In genomic region chr3:119647177-119647576, GRCh38 we compare ENCODE assay signal across 22 cellular contexts. TPM values are rescaled to one million over a fixed set of nuclear protein-coding genes. Genes with fewer than 3 reads are reported as not detected.
A peak's percentile ranks its signal among the peaks of the same experiment; 100 is the strongest.
DNase-seq lines count a peak whose midpoint lies in the region; ATAC-seq, FAIRE-seq and TF ChIP-seq lines count a peak whose summit lies in the region.
"Had no signal": no experiment of that assay in that cellular context is flagged by ENCODE, and none has a peak within 500 bp of the region (broad histone marks: within the 10 kb centered on the region; RNA-seq: fewer than 3 reads in every experiment).

No MANE protein-coding gene starts in this region.

- peak overlapping the region; percentile 10 for H2AFZ ChIP-seq in endothelial cell of umbilical vein (ENCODE audit: low read depth, low read length)
- H2AFZ ChIP-seq in neural progenitor cell (replicated peaks) = peak overlapping the region; percentile 36

- 88 to 90% methylated on average over 1 to 2 of the region's 2 CpGs for WGBS in transverse colon (ENCODE audit: low coverage in 1 of 2), 2 donors

- H3K79me2 ChIP-seq in endothelial cell of umbilical vein (ENCODE audit: control insufficient read depth, insufficient read depth, low read length) (no peaks in the 10 kb centered on the region), neural progenitor cell (ENCODE audit: low read depth) (no peaks in the 10 kb centered on the region)

- no peaks in the 10 kb centered on the region for H3K9me3 ChIP-seq in endothelial cell of umbilical vein (replicated peaks; ENCODE audit: control insufficient read depth, insufficient read depth, low read length)
- no peaks in the 10 kb centered on the region for H3K9me3 ChIP-seq in right atrium auricular region
- H3K9me3 ChIP-seq in neural progenitor cell (ENCODE audit: low read depth) = no peaks in the 10 kb centered on the region
- H3K9me3 ChIP-seq in transverse colon = no peaks in the 10 kb centered on the region

- DNase-seq in endothelial cell of umbilical vein (ENCODE audit: low read depth, low spot score) (peak; percentile 85), right atrium auricular region (ENCODE audit: low spot score) (no peak), neural progenitor cell (ENCODE audit: low spot score) (no peak), transverse colon (no peak), cerebellar cortex (ENCODE audit: low spot score) (no peak)
- DNase-seq: activated CD8-positive, alpha-beta memory T cell treated with anti-CD3 and anti-CD28 coated beads for 24 hours; anterior cingulate cortex; effector CD8-positive, alpha-beta T cell; GOT3; NCI-H2081 treated with DMSO at 0.1 percent for 48 hours; NCI-H69 had no signal

- dilution Hi-C loops in endothelial cell of umbilical vein (cut with MboI; ENCODE audit: extremely low pct_ligation_motif_present, low sequenced_read_pairs) = no loop called here

- no peak overlapping the region for H3K4me3 ChIP-seq in endothelial cell of umbilical vein (replicated peaks in 1 of 3; ENCODE audit: insufficient read depth in 1 of 3, low read depth in 1 of 3, low read length in 3 of 3)
- no peak overlapping the region for H3K4me3 ChIP-seq in right atrium auricular region
- no peak overlapping the region for H3K4me3 ChIP-seq in neural progenitor cell
- no peak overlapping the region for H3K4me3 ChIP-seq in transverse colon

- intact Hi-C loops in endothelial cell of umbilical vein (cut with micrococcal nuclease) = no loop called here
- intact Hi-C loops in transverse colon (cut with DNase I; ENCODE audit: low total_unique reads) = no loop called here

- peak; percentile 47 for FAIRE-seq in endothelial cell of umbilical vein (lab: Jason Lieb, UNC)
- FAIRE-seq: frontal cortex, GM18507 had no signal

- TF ChIP-seq POLR2A in endothelial cell of umbilical vein (IDR thresholded peaks at IDR 0.05; ENCODE audit: low read depth, low read length) (peak; percentile 12), transverse colon (IDR thresholded peaks at IDR 0.05) (no peak)

- ATAC-seq in GM18519 (IDR thresholded peaks at IDR 0.05; ENCODE audit: low FRiP score, unreplicated experiment) (no peak), SK-N-SH treated with all-trans-retinoic acid at 6 μM for 48 hours (no peak), GM19395 (IDR thresholded peaks at IDR 0.05; ENCODE audit: unreplicated experiment) (no peak)
- ATAC-seq: natural killer cell treated with Interleukin-12 subunit alpha and Interleukin-12 subunit beta and Interleukin-15 and Interleukin-18, amount 100 ng/mL, for 72 hours; Panc1; sciatic nerve; stimulated activated memory B cell treated with anti-CD40 and anti-IgM and Interleukin-4, amounts not matched to agents 10 μg/mL and 1 μg/mL and 100 μg/mL, for 72 hours had no signal

- H3K27me3 Mint-ChIP-seq in neural progenitor cell (ENCODE audit: insufficient read depth, low read depth) = peaks cover 3% of the 10 kb centered on the region
- H3K27me3 Mint-ChIP-seq: natural killer cell treated with Interleukin-12 subunit alpha and Interleukin-12 subunit beta and Interleukin-15 and Interleukin-18, amount 100 ng/mL, for 72 hours; stimulated activated memory B cell treated with anti-CD40 and anti-IgM and Interleukin-4, amounts not matched to agents 10 μg/mL and 1 μg/mL and 100 μg/mL, for 72 hours had no signal

- no peaks in the 10 kb centered on the region for H3F3A ChIP-seq in neural progenitor cell (ENCODE audit: low read depth)

- no peaks in the 10 kb centered on the region for H3K36me3 Mint-ChIP-seq in neural progenitor cell
- H3K36me3 Mint-ChIP-seq: natural killer cell treated with Interleukin-12 subunit alpha and Interleukin-12 subunit beta and Interleukin-15 and Interleukin-18, amount 100 ng/mL, for 72 hours had no signal

- peaks cover 10% of the 10 kb centered on the region for H3K4me1 Mint-ChIP-seq in neural progenitor cell

- no peaks in the 10 kb centered on the region for H3K9me3 Mint-ChIP-seq in neural progenitor cell
- H3K9me3 Mint-ChIP-seq: natural killer cell treated with Interleukin-12 subunit alpha and Interleukin-12 subunit beta and Interleukin-15 and Interleukin-18, amount 100 ng/mL, for 72 hours; stimulated activated memory B cell treated with anti-CD40 and anti-IgM and Interleukin-4, amounts not matched to agents 10 μg/mL and 1 μg/mL and 100 μg/mL, for 72 hours had no signal

- CTCF ChIA-PET in endothelial cell of umbilical vein (lab: Charles Lee) = interaction anchor here (2.4 kb wide), 1 partner anchor 16 kb away, joined by 5 read pairs; no protein-coding TSS in a partner anchor

- no peaks in the 10 kb centered on the region for H3K27me3 ChIP-seq in endothelial cell of umbilical vein (ENCODE audit: control insufficient read depth in 2 of 2, insufficient read depth in 2 of 2, low read length in 2 of 2)
- no peaks in the 10 kb centered on the region for H3K27me3 ChIP-seq in right atrium auricular region
- H3K27me3 ChIP-seq in neural progenitor cell = no peaks in the 10 kb centered on the region
- H3K27me3 ChIP-seq in transverse colon = no peaks in the 10 kb centered on the region

- H3K4me3 Mint-ChIP-seq in neural progenitor cell = no peak overlapping the region
- H3K4me3 Mint-ChIP-seq: natural killer cell treated with Interleukin-12 subunit alpha and Interleukin-12 subunit beta and Interleukin-15 and Interleukin-18, amount 100 ng/mL, for 72 hours; stimulated activated memory B cell treated with anti-CD40 and anti-IgM and Interleukin-4, amounts not matched to agents 10 μg/mL and 1 μg/mL and 100 μg/mL, for 72 hours had no signal

- no peak for TF ChIP-seq EP300 in transverse colon (IDR thresholded peaks at IDR 0.05; ENCODE audit: low read depth)

- no peaks in the 10 kb centered on the region for H3K36me3 ChIP-seq in endothelial cell of umbilical vein (ENCODE audit: control insufficient read depth in 2 of 2, extremely low read depth in 1 of 2, insufficient read depth in 2 of 2, low read length in 2 of 2)
- H3K36me3 ChIP-seq in right atrium auricular region = peaks cover 62% of the 10 kb centered on the region
- H3K36me3 ChIP-seq in neural progenitor cell = no peaks in the 10 kb centered on the region
- no peaks in the 10 kb centered on the region for H3K36me3 ChIP-seq in transverse colon

- H4K20me1 ChIP-seq in endothelial cell of umbilical vein (replicated peaks; ENCODE audit: control insufficient read depth, extremely low read depth, insufficient read depth, low read length) (no peaks in the 10 kb centered on the region), neural progenitor cell (ENCODE audit: low read depth) (no peaks in the 10 kb centered on the region)

- no peaks in the 10 kb centered on the region for H3K9me1 ChIP-seq in endothelial cell of umbilical vein (replicated peaks; ENCODE audit: control insufficient read depth, extremely low read depth, insufficient read depth, low read length)

- no peak overlapping the region for H3K27ac Mint-ChIP-seq in neural progenitor cell
- H3K27ac Mint-ChIP-seq: natural killer cell treated with Interleukin-12 subunit alpha and Interleukin-12 subunit beta and Interleukin-15 and Interleukin-18, amount 100 ng/mL, for 72 hours; stimulated activated memory B cell treated with anti-CD40 and anti-IgM and Interleukin-4, amounts not matched to agents 10 μg/mL and 1 μg/mL and 100 μg/mL, for 72 hours had no signal

- H3K4me1 ChIP-seq in endothelial cell of umbilical vein (ENCODE audit: control insufficient read depth, extremely low read depth, insufficient read depth, low read length) (peaks cover 4% of the 10 kb centered on the region), right atrium auricular region (peaks cover 0 to 77% of the 10 kb centered on the region in 2 donors), neural progenitor cell (peaks cover 28% of the 10 kb centered on the region), transverse colon (no peaks in the 10 kb centered on the region)

- H3K4me2 ChIP-seq in endothelial cell of umbilical vein (ENCODE audit: insufficient read depth, low read length) (no peak overlapping the region), neural progenitor cell (peak overlapping the region; percentile 26)

- no TSS peak for BruUV-seq in endothelial cell of umbilical vein (replicated peaks; lab: Mats Ljungman, UMichigan)

- H3K27ac ChIP-seq in endothelial cell of umbilical vein (ENCODE audit: insufficient read depth, low read depth, low read length) (no peak overlapping the region), right atrium auricular region (peak overlapping the region; percentile 81 to 93), neural progenitor cell (no peak overlapping the region), transverse colon (peak overlapping the region; percentile 39 to 66 (median 52))
- H3K27ac ChIP-seq: VCaP had no signal

- POLR2A ChIA-PET in endothelial cell of umbilical vein (lab: Charles Lee) = no interaction called here

- in situ Hi-C loops in transverse colon (cut with MboI; ENCODE audit: low pct_ligation_motif_present in 1 of 4, low pct_unique_long_range_greater_than_20kb in 1 of 4, low sequenced_read_pairs in 3 of 4) = no loop called here

- H3K9ac ChIP-seq in endothelial cell of umbilical vein (replicated peaks; ENCODE audit: extremely low read depth, insufficient read depth, low read length) (no peak overlapping the region), neural progenitor cell (no peak overlapping the region)

- TF ChIP-seq CTCF in endothelial cell of umbilical vein (IDR thresholded peaks at IDR 0.05; ENCODE audit: extremely low read depth in 1 of 2, insufficient read depth in 1 of 2, low read depth in 1 of 2, low read length in 2 of 2) (no peak), right atrium auricular region (IDR thresholded peaks at IDR 0.05) (no peak), neural progenitor cell (IDR thresholded peaks at IDR 0.05) (no peak), transverse colon (IDR thresholded peaks at IDR 0.05) (no peak)

RNA-seq across cellular contexts. Expression of gene POPDC2, which starts 13.2 kb away (rescaled TPM):
- 0.66 TPM in 1 of 2 replicates, not detected in the other for total RNA-seq in endothelial cell of umbilical vein
- polyA plus RNA-seq in endothelial cell of umbilical vein = 0.57 and 1.3 TPM in 2 replicates
- 0.17 and 0.32 TPM in 2 replicates for polyA plus RNA-seq in endothelial cell of umbilical vein (2011; cell fraction: cytosol; rRNA removed)
- 1.7 and 2.5 TPM in 2 replicates for polyA plus RNA-seq in endothelial cell of umbilical vein (2011; cell fraction: nucleus; rRNA removed)
- polyA plus RNA-seq in endothelial cell of umbilical vein (2012) = 0.15 and 0.43 TPM in 2 replicates
- 0.42 and 1.6 TPM in 2 replicates for polyA minus RNA-seq in endothelial cell of umbilical vein
- not detected for polyA minus RNA-seq in endothelial cell of umbilical vein (2011; cell fraction: cytosol; rRNA and poly(A)+ RNA removed)
- polyA minus RNA-seq in endothelial cell of umbilical vein (2011; cell fraction: nucleus; rRNA and poly(A)+ RNA removed) = 0.67 and 3.5 TPM in 2 replicates
- 100 to 1,000 TPM; 679 to 853 TPM for total RNA-seq in right atrium auricular region
- 0.95 and 1.5 TPM in 2 replicates for total RNA-seq in neural progenitor cell (ENCODE audit: low replicate concordance)
- total RNA-seq in transverse colon = 10 to 100 TPM; 15.0 to 17.7 (median 15.6) TPM

RNA-seq across cellular contexts. Expression of gene COX17, which starts 30.0 kb away (rescaled TPM):
- 31.3 and 37.6 TPM in 2 replicates for total RNA-seq in endothelial cell of umbilical vein
- polyA plus RNA-seq in endothelial cell of umbilical vein = 15.3 and 19.8 TPM in 2 replicates
- 29.5 and 31.5 TPM in 2 replicates for polyA plus RNA-seq in endothelial cell of umbilical vein (2011; cell fraction: cytosol; rRNA removed)
- 7.1 and 10.8 TPM in 2 replicates for polyA plus RNA-seq in endothelial cell of umbilical vein (2011; cell fraction: nucleus; rRNA removed)
- 34.2 and 44.9 TPM in 2 replicates for polyA plus RNA-seq in endothelial cell of umbilical vein (2012)
- 9.2 and 9.8 TPM in 2 replicates for polyA minus RNA-seq in endothelial cell of umbilical vein
- polyA minus RNA-seq in endothelial cell of umbilical vein (2011; cell fraction: cytosol; rRNA and poly(A)+ RNA removed) = 19.5 TPM
- 11.0 and 11.2 TPM in 2 replicates for polyA minus RNA-seq in endothelial cell of umbilical vein (2011; cell fraction: nucleus; rRNA and poly(A)+ RNA removed)
- 10 to 100 TPM; 75.8 to 93.9 TPM for total RNA-seq in right atrium auricular region
- 20.9 and 23.6 TPM in 2 replicates for total RNA-seq in neural progenitor cell (ENCODE audit: low replicate concordance)
- total RNA-seq in transverse colon = 10 to 100 TPM in 2 of 4 donors, 1 to 10 TPM in 2; 2.2 to 49.2 (median 24.2) TPM

RNA-seq across cellular contexts. Expression of gene PLA1A, which starts 49.5 kb away (rescaled TPM):
- total RNA-seq in endothelial cell of umbilical vein (not detected in 2 replicates), right atrium auricular region (10 to 100 TPM in 1 of 2 donors, 1 to 10 TPM in 1; 6.7 to 11.6 TPM), neural progenitor cell (ENCODE audit: low replicate concordance) (not detected in 2 replicates), transverse colon (1 to 10 TPM in 2 of 4 donors, under 1 TPM in 1, not detected in 1; 0.95 to 3.2 (median 2.2) TPM)
- 0.07 and 0.14 TPM in 2 replicates for polyA plus RNA-seq in endothelial cell of umbilical vein
- 0.10 and 0.12 TPM in 2 replicates for polyA plus RNA-seq in endothelial cell of umbilical vein (2011; cell fraction: cytosol; rRNA removed)
- not detected in 2 replicates for polyA plus RNA-seq in endothelial cell of umbilical vein (2011; cell fraction: nucleus; rRNA removed)
- 0.66 and 1.2 TPM in 2 replicates for polyA plus RNA-seq in endothelial cell of umbilical vein (2012)
- polyA minus RNA-seq in endothelial cell of umbilical vein = 0.58 TPM in 1 of 2 replicates, not detected in the other
- polyA minus RNA-seq in endothelial cell of umbilical vein (2011; cell fraction: cytosol; rRNA and poly(A)+ RNA removed) = not detected
- polyA minus RNA-seq in endothelial cell of umbilical vein (2011; cell fraction: nucleus; rRNA and poly(A)+ RNA removed) = not detected in 2 replicates
- polyA plus RNA-seq: BJ had no signal

RNA-seq across cellular contexts. Expression of gene CFAP91, which starts 55.6 kb away (rescaled TPM):
- total RNA-seq in endothelial cell of umbilical vein = 0.40 and 0.51 TPM in 2 replicates
- 0.54 and 1.0 TPM in 2 replicates for polyA plus RNA-seq in endothelial cell of umbilical vein
- 0.43 and 0.49 TPM in 2 replicates for polyA plus RNA-seq in endothelial cell of umbilical vein (2011; cell fraction: cytosol; rRNA removed)
- 3.8 and 5.8 TPM in 2 replicates for polyA plus RNA-seq in endothelial cell of umbilical vein (2011; cell fraction: nucleus; rRNA removed)
- not detected in 2 replicates for polyA plus RNA-seq in endothelial cell of umbilical vein (2012)
- polyA minus RNA-seq in endothelial cell of umbilical vein = 1.1 and 2.2 TPM in 2 replicates
- not detected for polyA minus RNA-seq in endothelial cell of umbilical vein (2011; cell fraction: cytosol; rRNA and poly(A)+ RNA removed)
- polyA minus RNA-seq in endothelial cell of umbilical vein (2011; cell fraction: nucleus; rRNA and poly(A)+ RNA removed) = 2.6 and 4.1 TPM in 2 replicates
- 1 to 10 TPM; 1.5 to 3.1 TPM for total RNA-seq in right atrium auricular region
- 11.9 and 19.9 TPM in 2 replicates for total RNA-seq in neural progenitor cell (ENCODE audit: low replicate concordance)
- total RNA-seq in transverse colon = 1 to 10 TPM in 2 of 4 donors, not detected in 2; 1.4 to 5.4 TPM
- total RNA-seq: natural killer cell treated with Interleukin-12 subunit alpha and Interleukin-12 subunit beta and Interleukin-15 and Interleukin-18, amount 100 ng/mL, for 72 hours had no signal

Comparison
In these comparisons a context has a peak if more than half of its experiments do, and no peak if none do; other contexts are left out.
1. H3K27ac ChIP-seq: peak in right atrium auricular region (2 of 2) and transverse colon (4 of 4); none in endothelial cell of umbilical vein (single experiment) and neural progenitor cell (single experiment).
2. RNA of gene POPDC2, which starts 13.2 kb away (total RNA-seq): 679 to 853 TPM in right atrium auricular region; 15.0 to 17.7 TPM in transverse colon, 0.95 to 1.5 TPM in neural progenitor cell and 0.66 TPM in endothelial cell of umbilical vein; every median in the first group is over 10 times any median in the second.